ENCODE assay signal across 1 cellular context in the genomic region with DNA sequence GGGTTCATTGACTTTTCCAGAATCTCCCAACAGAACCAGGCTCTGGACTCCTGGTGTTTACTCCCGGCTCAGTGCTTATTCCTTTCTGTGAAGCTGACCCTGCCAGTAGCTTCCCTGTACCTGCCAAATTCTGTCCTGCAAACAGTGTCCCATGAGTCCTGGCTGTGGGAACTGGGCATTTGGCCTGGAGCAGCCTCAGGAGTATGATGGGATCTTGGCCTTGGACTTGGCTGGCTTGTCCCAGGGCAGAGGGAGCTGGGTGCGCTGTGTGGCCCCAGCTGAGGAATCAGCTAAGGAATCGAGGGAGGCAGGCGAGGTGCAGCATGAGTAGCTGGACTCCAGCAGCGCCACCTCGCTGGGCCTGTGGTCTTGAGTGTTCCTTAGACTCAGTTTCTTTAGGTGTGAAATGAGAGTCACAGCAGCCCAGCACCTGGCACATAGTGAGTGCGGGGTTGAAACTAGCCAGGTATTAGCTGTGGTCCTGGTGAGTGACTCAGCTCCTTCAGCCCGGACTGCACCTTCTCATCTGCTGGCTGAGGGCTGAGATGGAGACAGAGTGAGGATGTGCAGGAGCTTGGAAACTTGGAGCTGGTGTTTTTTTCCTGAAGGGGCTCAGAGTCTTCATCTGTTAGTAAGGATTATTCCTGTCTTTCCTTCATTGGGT.
TF ChIP-seq lines count a peak whose summit lies in the region.

No MANE protein-coding gene starts in this region.

TF ChIP-seq in GM12891, 5 proteins besides CTCF, POLR2A, EP300 and RAD21 (continued from another document):
- TF ChIP-seq SPI1 (IDR thresholded peaks at IDR 0.05; ENCODE audit: low read depth, low read length) = no peak
- no peak for TF ChIP-seq PAX5 (IDR thresholded peaks at IDR 0.05; ENCODE audit: insufficient read depth, low read length, severe bottlenecking)
- no peak for TF ChIP-seq POLR2AphosphoS5 (IDR thresholded peaks at IDR 0.05; ENCODE audit: low read depth, low read length)
